16 cellular contexts compared by ENCODE assay signal in genomic region chr16:77585852-77586251, GRCh38.
DNase-seq lines count a peak whose midpoint lies in the region; ATAC-seq and TF ChIP-seq lines count a peak whose summit lies in the region.
"Had no signal": no experiment of that assay in that cellular context is flagged by ENCODE, and none has a peak within 500 bp of the region (broad histone marks: within the 10 kb centered on the region; RNA-seq: fewer than 3 reads in every experiment).

No MANE protein-coding gene starts in this region.

- no peaks in the 10 kb centered on the region for H3K9me3 ChIP-seq in smooth muscle cell (replicated peaks; ENCODE audit: low read depth)
- H3K9me3 ChIP-seq: BLaER1 treated with 17β-estradiol and CSF1 and Interleukin-3, amounts not matched to agents 10 nM and 100 nM; uterus had no signal

- peak; percentile 59 for ATAC-seq in activated T-helper 17 cell treated with anti-CD3 and anti-CD28 coated beads, Interleukin-2, amount 50 U/mL, for 72 hours (replicated peaks)
- ATAC-seq in foreskin keratinocyte = peak; percentile 90
- ATAC-seq: K562; naive thymus-derived CD8-positive, alpha-beta T cell had no signal

- no peaks in the 10 kb centered on the region for H3K4me1 ChIP-seq in foreskin keratinocyte
- no peaks in the 10 kb centered on the region for H3K4me1 ChIP-seq in smooth muscle cell (ENCODE audit: low read depth)
- H3K4me1 ChIP-seq: uterus had no signal

- H3K4me3 ChIP-seq in foreskin fibroblast (ENCODE audit: low read depth in 1 of 2, low read length in 2 of 2) = no peak overlapping the region
- no peak overlapping the region for H3K4me3 ChIP-seq in smooth muscle cell
- H3K4me3 ChIP-seq: BLaER1 treated with 17β-estradiol and CSF1 and Interleukin-3, amounts not matched to agents 10 nM and 100 nM; K562; skin epidermis; uterus had no signal

- no peak overlapping the region for H3K9ac ChIP-seq in smooth muscle cell (ENCODE audit: low read depth)
- H3K9ac ChIP-seq: BLaER1 treated with 17β-estradiol and CSF1 and Interleukin-3, amounts not matched to agents 10 nM and 100 nM had no signal

- H3F3A ChIP-seq in smooth muscle cell (ENCODE audit: low read depth) = no peaks in the 10 kb centered on the region

- WGBS in smooth muscle cell (ENCODE audit: low lambda C conversion rate) = 50% methylated on average over 2 of the region's 2 CpGs

- H3K4me2 ChIP-seq in smooth muscle cell = no peak overlapping the region

- H4K20me1 ChIP-seq in smooth muscle cell (ENCODE audit: low read depth) = no peaks in the 10 kb centered on the region
- H4K20me1 ChIP-seq: BLaER1 treated with 17β-estradiol and CSF1 and Interleukin-3, amounts not matched to agents 10 nM and 100 nM had no signal

- no peak overlapping the region for H2AFZ ChIP-seq in smooth muscle cell (ENCODE audit: low read depth)

- DNase-seq in 8988T (peak; percentile 45), H4 (ENCODE audit: low spot score) (peak; percentile 44), foreskin keratinocyte (peak; percentile 27 to 71), foreskin fibroblast (no peak), smooth muscle cell (lab: John Stamatoyannopoulos, UW; ENCODE audit: unreplicated experiment) (no peak), NCI-H2171 treated with DMSO at 0.1 percent for 48 hours (lab: John Stamatoyannopoulos, UW) (no peak), AG20443 (ENCODE audit: low spot score) (no peak)
- DNase-seq: amniotic stem cell; naive thymus-derived CD8-positive, alpha-beta T cell; NCI-H2029 treated with DMSO at 0.1 percent for 48 hours had no signal

- H3K27ac Mint-ChIP-seq in activated T-helper 17 cell treated with anti-CD3 and anti-CD28 coated beads, Interleukin-2, amount 50 U/mL, for 72 hours = no peak overlapping the region
- H3K27ac Mint-ChIP-seq: naive thymus-derived CD8-positive, alpha-beta T cell; T-helper 1 cell treated with Interleukin-12 subunit alpha and Interleukin-12 subunit beta and Interleukin-4 antibody, amounts not matched to agents 30 μg/mL and 1 μg/mL, for 36 hours had no signal

- H3K9me3 Mint-ChIP-seq in activated T-helper 17 cell treated with anti-CD3 and anti-CD28 coated beads, Interleukin-2, amount 50 U/mL, for 72 hours = no peaks in the 10 kb centered on the region
- H3K9me3 Mint-ChIP-seq: naive thymus-derived CD8-positive, alpha-beta T cell; T-helper 1 cell treated with Interleukin-12 subunit alpha and Interleukin-12 subunit beta and Interleukin-4 antibody, amounts not matched to agents 30 μg/mL and 1 μg/mL, for 36 hours had no signal

- H3K4me3 Mint-ChIP-seq in activated T-helper 17 cell treated with anti-CD3 and anti-CD28 coated beads, Interleukin-2, amount 50 U/mL, for 72 hours = no peak overlapping the region
- H3K4me3 Mint-ChIP-seq: naive thymus-derived CD8-positive, alpha-beta T cell; T-helper 1 cell treated with Interleukin-12 subunit alpha and Interleukin-12 subunit beta and Interleukin-4 antibody, amounts not matched to agents 30 μg/mL and 1 μg/mL, for 36 hours had no signal

- H3K27ac ChIP-seq in foreskin keratinocyte = no peak overlapping the region
- H3K27ac ChIP-seq in smooth muscle cell (ENCODE audit: low read depth) = no peak overlapping the region
- H3K27ac ChIP-seq: BLaER1 treated with 17β-estradiol and CSF1 and Interleukin-3, amounts not matched to agents 10 nM and 100 nM had no signal

- no peaks in the 10 kb centered on the region for H3K36me3 Mint-ChIP-seq in activated T-helper 17 cell treated with anti-CD3 and anti-CD28 coated beads, Interleukin-2, amount 50 U/mL, for 72 hours (ENCODE audit: low read depth)
- H3K36me3 Mint-ChIP-seq: naive thymus-derived CD8-positive, alpha-beta T cell had no signal

- H3K36me3 ChIP-seq in smooth muscle cell (ENCODE audit: low read depth) = no peaks in the 10 kb centered on the region
- H3K36me3 ChIP-seq: BLaER1 treated with 17β-estradiol and CSF1 and Interleukin-3, amounts not matched to agents 10 nM and 100 nM; uterus had no signal

- H3K4me1 Mint-ChIP-seq in activated T-helper 17 cell treated with anti-CD3 and anti-CD28 coated beads, Interleukin-2, amount 50 U/mL, for 72 hours = no peaks in the 10 kb centered on the region
- H3K4me1 Mint-ChIP-seq: naive thymus-derived CD8-positive, alpha-beta T cell had no signal

- H3K27me3 ChIP-seq in foreskin keratinocyte (no peaks in the 10 kb centered on the region), smooth muscle cell (ENCODE audit: low read depth) (no peaks in the 10 kb centered on the region)
- H3K27me3 ChIP-seq: uterus had no signal

- TF ChIP-seq CTCF in foreskin keratinocyte (conservative IDR thresholded peaks at IDR 0.05) = no peak
- no peak for TF ChIP-seq CTCF in foreskin fibroblast (IDR thresholded peaks at IDR 0.05; ENCODE audit: low read depth, low read length)
- no peak for TF ChIP-seq CTCF in smooth muscle cell (IDR thresholded peaks at IDR 0.05; ENCODE audit: borderline replicate concordance, insufficient read depth, poor library complexity, severe bottlenecking)

- peaks cover 40% of the 10 kb centered on the region for H3K27me3 Mint-ChIP-seq in activated T-helper 17 cell treated with anti-CD3 and anti-CD28 coated beads, Interleukin-2, amount 50 U/mL, for 72 hours

- no peaks in the 10 kb centered on the region for H3K79me2 ChIP-seq in smooth muscle cell (ENCODE audit: low read depth)

Comparison
In these comparisons a context has a peak if more than half of its experiments do, and no peak if none do; other contexts are left out.
1. DNase-seq: peak in 8988T (single experiment), H4 (single experiment) and foreskin keratinocyte (2 of 2); none in foreskin fibroblast (0 of 2), smooth muscle cell (single experiment), NCI-H2171 treated with DMSO at 0.1 percent for 48 hours (single experiment) and AG20443 (single experiment).